Comparison of ENCODE assay signal across 10 cellular contexts in genomic region chr4:89055157-89056080, GRCh38. TPM values are rescaled to one million over a fixed set of nuclear protein-coding genes. Genes with fewer than 3 reads are reported as not detected.
DNase-seq lines count a peak whose midpoint lies in the region; ATAC-seq lines count a peak whose summit lies in the region.
"Had no signal": no experiment of that assay in that cellular context is flagged by ENCODE, and none has a peak within 500 bp of the region (broad histone marks: within the 10 kb centered on the region; RNA-seq: fewer than 3 reads in every experiment).

No MANE protein-coding gene starts in this region.

- POLR2A ChIA-PET in naive thymus-derived CD8-positive, alpha-beta T cell (lab: Charles Lee): no interaction called here

- no peaks in the 10 kb centered on the region for H3K36me3 ChIP-seq in adipocyte (ENCODE audit: control insufficient read depth, insufficient read depth, low read length, severe bottlenecking)
- H3K36me3 ChIP-seq: BLaER1 had no signal

- no peaks in the 10 kb centered on the region for H3K27me3 Mint-ChIP-seq in activated T-cell treated with anti-CD3 and anti-CD28 coated beads, Interleukin-2, amount 50 U/mL, for 4 hours (ENCODE audit: low read depth)
- H3K27me3 Mint-ChIP-seq in naive thymus-derived CD8-positive, alpha-beta T cell: peaks cover 0 to 9% (median 0%) of the 10 kb centered on the region in 5 donors

- ATAC-seq in activated T-cell treated with anti-CD3 and anti-CD28 coated beads, Interleukin-2, amount 50 U/mL, for 4 hours: peak; percentile 70 to 85
- no peak for ATAC-seq in HG03196 (IDR thresholded peaks at IDR 0.05; ENCODE audit: unreplicated experiment)
- no peak for ATAC-seq in naive thymus-derived CD8-positive, alpha-beta T cell

- no peak for DNase-seq in activated T-cell treated with anti-CD3 and anti-CD28 coated beads, Interleukin-2, amount 50 U/mL, for 4 hours
- no peak for DNase-seq in activated T-cell treated with anti-CD3 and anti-CD28 coated beads, Interleukin-2, amount 50 U/mL, for 48 hours
- DNase-seq in adipocyte (ENCODE audit: low read depth) (peak; percentile 22), superior temporal gyrus (ENCODE audit: extremely low spot score) (peak; percentile 20), NCI-H526 treated with DMSO at 0.1 percent for 48 hours (lab: John Stamatoyannopoulos, UW) (no peak)
- DNase-seq in naive thymus-derived CD8-positive, alpha-beta T cell: no peak

- peaks cover 3% of the 10 kb centered on the region for H3K4me1 Mint-ChIP-seq in activated T-cell treated with anti-CD3 and anti-CD28 coated beads, Interleukin-2, amount 50 U/mL, for 4 hours (ENCODE audit: low read depth)
- H3K4me1 Mint-ChIP-seq in naive thymus-derived CD8-positive, alpha-beta T cell: peaks cover 4 to 19% (median 10%) of the 10 kb centered on the region in 4 donors

- H3K4me3 ChIP-seq in adipocyte (ENCODE audit: low read length) (peak overlapping the region; percentile 86), iPS-18c (ENCODE audit: insufficient read depth, low read depth, low read length) (peak overlapping the region; percentile 42; the same call in 1 of the 2 replicates)
- H3K4me3 ChIP-seq: BLaER1 had no signal

- no peak overlapping the region for H3K4me3 Mint-ChIP-seq in activated T-cell treated with anti-CD3 and anti-CD28 coated beads, Interleukin-2, amount 50 U/mL, for 4 hours
- no peak overlapping the region for H3K4me3 Mint-ChIP-seq in naive thymus-derived CD8-positive, alpha-beta T cell

- H3K4me1 ChIP-seq in adipocyte (ENCODE audit: control insufficient read depth, insufficient read depth, low read length): peaks cover 28% of the 10 kb centered on the region
- H3K4me1 ChIP-seq: BLaER1 had no signal

- no peaks in the 10 kb centered on the region for H3K9me3 ChIP-seq in adipocyte (ENCODE audit: control insufficient read depth, low read length)
- H3K9me3 ChIP-seq in iPS-18c (ENCODE audit: control insufficient read depth, insufficient read depth, low read length): no peaks in the 10 kb centered on the region
- H3K9me3 ChIP-seq: BLaER1 had no signal

- H3K27me3 ChIP-seq in adipocyte (replicated peaks; ENCODE audit: control insufficient read depth, insufficient read depth, low read length): no peaks in the 10 kb centered on the region
- H3K27me3 ChIP-seq: BLaER1 had no signal

- H3K9ac ChIP-seq in adipocyte (ENCODE audit: low read length): peak overlapping the region; percentile 88
- H3K9ac ChIP-seq: BLaER1 had no signal

- H3K27ac Mint-ChIP-seq in naive thymus-derived CD8-positive, alpha-beta T cell: no peak overlapping the region

- H3K36me3 Mint-ChIP-seq in activated T-cell treated with anti-CD3 and anti-CD28 coated beads, Interleukin-2, amount 50 U/mL, for 4 hours (ENCODE audit: insufficient read depth): no peaks in the 10 kb centered on the region
- peaks cover 0 to 1% (median 0%) of the 10 kb centered on the region in 3 donors for H3K36me3 Mint-ChIP-seq in naive thymus-derived CD8-positive, alpha-beta T cell

- peaks cover 6% of the 10 kb centered on the region for H3K9me3 Mint-ChIP-seq in activated T-cell treated with anti-CD3 and anti-CD28 coated beads, Interleukin-2, amount 50 U/mL, for 4 hours
- H3K9me3 Mint-ChIP-seq in naive thymus-derived CD8-positive, alpha-beta T cell: peaks cover 0 to 12% (median 4%) of the 10 kb centered on the region in 9 donors

RNA-seq across cellular contexts. Expression of gene FAM13A, which starts 1.6 kb away (rescaled TPM):
- total RNA-seq in activated T-cell treated with anti-CD3 and anti-CD28 coated beads, Interleukin-2, amount 50 U/mL, for 4 hours: under 1 TPM; 0.38 to 0.86 (median 0.63) TPM
- total RNA-seq in naive thymus-derived CD8-positive, alpha-beta T cell: 1 to 10 TPM; 1.1 to 2.4 TPM
- 1 to 10 TPM in 1 of 3 donors, under 1 TPM in 2; 0.30 to 3.1 (median 0.81) TPM for polyA plus RNA-seq in naive thymus-derived CD8-positive, alpha-beta T cell
- total RNA-seq: OCI-LY7 had no signal

RNA-seq across cellular contexts. Expression of gene TIGD2, which starts 55.9 kb away (rescaled TPM):
- 1 to 10 TPM; 2.9 to 3.9 (median 3.8) TPM for total RNA-seq in activated T-cell treated with anti-CD3 and anti-CD28 coated beads, Interleukin-2, amount 50 U/mL, for 4 hours
- 1 to 10 TPM; 7.4 to 8.4 TPM for total RNA-seq in naive thymus-derived CD8-positive, alpha-beta T cell
- 1 to 10 TPM; 3.2 to 4.2 (median 3.3) TPM for polyA plus RNA-seq in naive thymus-derived CD8-positive, alpha-beta T cell

Comparison
In these comparisons a context has a peak if more than half of its experiments do, and no peak if none do; other contexts are left out.
1. ATAC-seq: peak in activated T-cell treated with anti-CD3 and anti-CD28 coated beads, Interleukin-2, amount 50 U/mL, for 4 hours (2 of 2); none in HG03196 (single experiment) and naive thymus-derived CD8-positive, alpha-beta T cell (0 of 2).
2. DNase-seq: peak in adipocyte (single experiment) and superior temporal gyrus (single experiment); none in activated T-cell treated with anti-CD3 and anti-CD28 coated beads, Interleukin-2, amount 50 U/mL, for 4 hours (single experiment), activated T-cell treated with anti-CD3 and anti-CD28 coated beads, Interleukin-2, amount 50 U/mL, for 48 hours (0 of 2), NCI-H526 treated with DMSO at 0.1 percent for 48 hours (single experiment) and naive thymus-derived CD8-positive, alpha-beta T cell (0 of 10).